ENCODE assay signal across 8 cellular contexts in genomic region chr1:226736908-226737818, GRCh38. TPM values are rescaled to one million over a fixed set of nuclear protein-coding genes. Genes with fewer than 3 reads are reported as not detected.
DNase-seq lines count a peak whose midpoint lies in the region; TF ChIP-seq lines count a peak whose summit lies in the region.

No MANE protein-coding gene starts in this region.

- peak overlapping the region; percentile 76 for H3K4me3 Mint-ChIP-seq in activated naive CD4-positive, alpha-beta T cell treated with anti-CD3 and anti-CD28 coated beads, Interleukin-2, amount 10 ng/mL, durations not matched to agents 7 days and 5 days

- intact Hi-C loops in head of caudate nucleus (cut with DNase I): loop anchor here (2.0 to 5.0 kb wide), 4 partner anchors 34 to 200 kb away; no protein-coding TSS in a partner anchor

- no peaks in the 10 kb centered on the region for H3K9me3 Mint-ChIP-seq in activated naive CD4-positive, alpha-beta T cell treated with anti-CD3 and anti-CD28 coated beads, Interleukin-2, amount 10 ng/mL, durations not matched to agents 7 days and 5 days

- peaks cover 53 to 58% of the 10 kb centered on the region in 2 experiments for H3K4me1 ChIP-seq in neutrophil (ENCODE audit: control insufficient read depth in 1 of 2, insufficient read depth in 1 of 2, low read depth in 1 of 2, low read length in 1 of 2)

- H3K27me3 ChIP-seq in H7 (ENCODE audit: control insufficient read depth, insufficient read depth, low read length) (peaks cover 39% of the 10 kb centered on the region), neutrophil (no peaks in the 10 kb centered on the region)

- H3K9me3 ChIP-seq in neutrophil: no peaks in the 10 kb centered on the region

- CTCF ChIA-PET in activated naive CD4-positive, alpha-beta T cell treated with anti-CD3 and anti-CD28 coated beads, Interleukin-2, amount 10 ng/mL, durations not matched to agents 7 days and 5 days (lab: Charles Lee): interaction anchor here (1.2 to 8.4 kb wide), 6 partner anchors 11 to 103 kb away, joined by 3 to 66 read pairs (median 4); no protein-coding TSS in a partner anchor

- peaks cover 52% of the 10 kb centered on the region for H3K4me1 Mint-ChIP-seq in activated naive CD4-positive, alpha-beta T cell treated with anti-CD3 and anti-CD28 coated beads, Interleukin-2, amount 10 ng/mL, durations not matched to agents 7 days and 5 days

- peak overlapping the region; percentile 75 for H3K4me3 ChIP-seq in H7 (ENCODE audit: insufficient read depth, low read depth, low read length)
- H3K4me3 ChIP-seq in neutrophil (ENCODE audit: low read depth in 1 of 2, low read length in 1 of 2): peak overlapping the region; percentile 89 to 91

- H3K27ac Mint-ChIP-seq in activated naive CD4-positive, alpha-beta T cell treated with anti-CD3 and anti-CD28 coated beads, Interleukin-2, amount 10 ng/mL, durations not matched to agents 7 days and 5 days: peak overlapping the region; percentile 92

- H3K36me3 ChIP-seq in H7 (replicated peaks; ENCODE audit: control insufficient read depth, insufficient read depth, low read length): no peaks in the 10 kb centered on the region
- H3K36me3 ChIP-seq in neutrophil: peaks cover 45% of the 10 kb centered on the region

- TF ChIP-seq CTCF in GM10266 (IDR thresholded peaks at IDR 0.05; ENCODE audit: control insufficient read depth, insufficient read depth, low read depth, missing control alignments) (peak; percentile 11), neutrophil (IDR thresholded peaks at IDR 0.05) (peak; percentile 39)

- peak overlapping the region; percentile 92 for H3K27ac ChIP-seq in neutrophil

- DNase-seq in GM10266 (ENCODE audit: extremely low spot score): peak; percentile 56
- DNase-seq in H7: peak; percentile 83
- peak; percentile 48 for DNase-seq in NCI-H748 (lab: John Stamatoyannopoulos, UW; ENCODE audit: unreplicated experiment)
- peak; percentile 69 for DNase-seq in activated naive CD4-positive, alpha-beta T cell treated with anti-CD3 and anti-CD28 coated beads, Interleukin-2, amount 10 ng/mL, durations not matched to agents 7 days and 5 days
- peak; percentile 45 to 91 (median 74) for DNase-seq in head of caudate nucleus
- no peak for DNase-seq in NOMO-1 treated with dmso at 0.1 percent for 144 hours (lab: John Stamatoyannopoulos, UW; ENCODE audit: unreplicated experiment)
- DNase-seq in NCI-H226: no peak

- H3K27me3 Mint-ChIP-seq in activated naive CD4-positive, alpha-beta T cell treated with anti-CD3 and anti-CD28 coated beads, Interleukin-2, amount 10 ng/mL, durations not matched to agents 7 days and 5 days: no peaks in the 10 kb centered on the region

- peaks cover 40% of the 10 kb centered on the region for H3K36me3 Mint-ChIP-seq in activated naive CD4-positive, alpha-beta T cell treated with anti-CD3 and anti-CD28 coated beads, Interleukin-2, amount 10 ng/mL, durations not matched to agents 7 days and 5 days

RNA-seq across cellular contexts. Expression of gene ITPKB, which starts 1.9 kb away (rescaled TPM):
- 15.3 and 20.8 TPM in 2 replicates for total RNA-seq in H7 (2014; rRNA removed; shearing (Covaris generic))

Comparison
In these comparisons a context has a peak if more than half of its experiments do, and no peak if none do; other contexts are left out.
1. DNase-seq: peak in GM10266 (single experiment), H7 (single experiment), NCI-H748 (single experiment), activated naive CD4-positive, alpha-beta T cell treated with anti-CD3 and anti-CD28 coated beads, Interleukin-2, amount 10 ng/mL, durations not matched to agents 7 days and 5 days (single experiment) and head of caudate nucleus (42 of 42); none in NOMO-1 treated with dmso at 0.1 percent for 144 hours (single experiment) and NCI-H226 (single experiment).